8 cellular contexts compared by ENCODE assay signal in genomic region chr6:25138024-25138696, GRCh38.
A peak's percentile ranks its signal among the peaks of the same experiment; 100 is the strongest.
DNase-seq lines count a peak whose midpoint lies in the region; ATAC-seq and TF ChIP-seq lines count a peak whose summit lies in the region.

No MANE protein-coding gene starts in this region.

- intact Hi-C loops in sigmoid colon (cut with DNase I), result loop anchor here (5.0 kb wide), 1 partner anchor 39 kb away; no protein-coding TSS in a partner anchor

- H3K4me3 ChIP-seq in gastroesophageal sphincter, result peak overlapping the region; percentile 50 to 78
- peak overlapping the region; percentile 29 to 54 (median 48) for H3K4me3 ChIP-seq in sigmoid colon

- peak overlapping the region; percentile 79 to 87 (median 82) for H3K27ac ChIP-seq in gastroesophageal sphincter
- H3K27ac ChIP-seq in sigmoid colon, result peak overlapping the region; percentile 81 to 91 (median 84)

- peaks cover 0 to 31% (median 0%) of the 10 kb centered on the region in 3 donors for H3K4me1 ChIP-seq in gastroesophageal sphincter
- peaks cover 0 to 45% (median 35%) of the 10 kb centered on the region in 4 donors for H3K4me1 ChIP-seq in sigmoid colon

- no peaks in the 10 kb centered on the region for H3K9me3 ChIP-seq in gastroesophageal sphincter
- no peaks in the 10 kb centered on the region for H3K9me3 ChIP-seq in sigmoid colon

- WGBS in gastroesophageal sphincter (ENCODE audit: low coverage in 1 of 2), 2 donors, result 7 to 22% methylated on average over 1 to 10 of the region's 10 CpGs
- WGBS in sigmoid colon, 2 donors, result 18 to 27% methylated on average over 10 of the region's 10 CpGs

- H3K27me3 ChIP-seq in gastroesophageal sphincter (no peaks in the 10 kb centered on the region), sigmoid colon (no peaks in the 10 kb centered on the region)

- TF ChIP-seq POLR2A in gastroesophageal sphincter (IDR thresholded peaks at IDR 0.05) (peak in 1 of 2 donors; percentile 35), sigmoid colon (IDR thresholded peaks at IDR 0.05) (peak; percentile 28 to 56)

- no peak for TF ChIP-seq EP300 in gastroesophageal sphincter (IDR thresholded peaks at IDR 0.05)
- TF ChIP-seq EP300 in sigmoid colon (IDR thresholded peaks at IDR 0.05), result no peak

- DNase-seq in activated gamma-delta T cell treated with Interleukin-2 at 50 U/mL for 16 hours (peak; percentile 56), activated gamma-delta T cell (lab: John Stamatoyannopoulos, UW) (no peak), RPMI8226 (peak; percentile 86), sigmoid colon (peak; percentile 84), HuH-7.5 (ENCODE audit: low spot score) (no peak)
- DNase-seq in activated gamma-delta T cell treated with anti-CD3 and anti-CD28 coated beads, Interleukin-2, amount 50 U/mL, for 16 hours (ENCODE audit: low read depth), result peak; percentile 33

- ATAC-seq in HG03066 (IDR thresholded peaks at IDR 0.05; ENCODE audit: low read depth, unreplicated experiment) (peak; percentile 91), gastroesophageal sphincter (peak; percentile 87)

- TF ChIP-seq CTCF in gastroesophageal sphincter (IDR thresholded peaks at IDR 0.05), result peak in 2 of 4 experiments; percentile 30 to 33
- peak in 1 of 4 experiments; percentile 32 for TF ChIP-seq CTCF in sigmoid colon (IDR thresholded peaks at IDR 0.05)

- H3K36me3 ChIP-seq in gastroesophageal sphincter (no peaks in the 10 kb centered on the region), sigmoid colon (no peaks in the 10 kb centered on the region)

Comparison
In these comparisons a context has a peak if more than half of its experiments do, and no peak if none do; other contexts are left out.
1. DNase-seq: peak in activated gamma-delta T cell treated with Interleukin-2 at 50 U/mL for 16 hours (single experiment), RPMI8226 (single experiment), activated gamma-delta T cell treated with anti-CD3 and anti-CD28 coated beads, Interleukin-2, amount 50 U/mL, for 16 hours (single experiment) and sigmoid colon (single experiment); none in activated gamma-delta T cell (single experiment) and HuH-7.5 (single experiment).